In genomic region chr10:593421-593820, GRCh38 we compare ENCODE assay signal across 19 cellular contexts.
DNase-seq lines count a peak whose midpoint lies in the region; ATAC-seq and TF ChIP-seq lines count a peak whose summit lies in the region.
"Had no signal": no experiment of that assay in that cellular context is flagged by ENCODE, and none has a peak within 500 bp of the region (broad histone marks: within the 10 kb centered on the region; RNA-seq: fewer than 3 reads in every experiment).

No MANE protein-coding gene starts in this region.

- 78 to 95% (median 85%) methylated on average over 15 of the region's 15 CpGs for WGBS in heart left ventricle, 4 donors
- 82 to 85% methylated on average over 9 to 14 of the region's 15 CpGs for WGBS in body of pancreas, 2 donors
- 44 to 75% (median 51%) methylated on average over 15 of the region's 15 CpGs for WGBS in stomach, 5 donors

- TF ChIP-seq CTCF in heart left ventricle (IDR thresholded peaks at IDR 0.05) (no peak), body of pancreas (IDR thresholded peaks at IDR 0.05) (no peak), nephron progenitor cell (IDR thresholded peaks at IDR 0.05) (no peak), stomach (IDR thresholded peaks at IDR 0.05) (no peak)

- H3K9me3 ChIP-seq in heart left ventricle (no peaks in the 10 kb centered on the region), body of pancreas (no peaks in the 10 kb centered on the region), stomach (no peaks in the 10 kb centered on the region)
- H3K9me3 ChIP-seq: HAP-1 had no signal

- POLR2A ChIA-PET in activated CD4-positive, alpha-beta T cell treated with anti-CD3 and anti-CD28 coated beads for 36 hours (lab: Charles Lee), result no interaction called here

- H3K4me3 ChIP-seq in heart left ventricle (peak overlapping the region in 3 of 12 donors; percentile 2 to 12 (median 12)), body of pancreas (no peak overlapping the region), stomach (peak overlapping the region in 3 of 4 donors; percentile 1 to 20 (median 16))
- H3K4me3 ChIP-seq: HAP-1 had no signal

- DNase-seq in heart left ventricle (no peak), Right ventricle myocardium inferior (ENCODE audit: missing footprints) (no peak), body of pancreas (no peak), nephron progenitor cell (no peak), stomach (no peak)
- DNase-seq in activated CD4-positive, alpha-beta T cell treated with anti-CD3 and anti-CD28 coated beads for 36 hours, result no peak
- DNase-seq: Calu3; CD4-positive, alpha-beta memory T cell; DMS79 treated with DMSO at 0.1 percent for 48 hours; KBM-7; MV-4-11; NCI-H1417 treated with DMSO at 0.1 percent for 48 hours; NCI-H2081; NCI-H510A; NCI-H82 had no signal

- peaks cover 0 to 37% (median 12%) of the 10 kb centered on the region in 12 donors for H3K4me1 ChIP-seq in heart left ventricle
- peaks cover 10% of the 10 kb centered on the region for H3K4me1 ChIP-seq in body of pancreas
- peaks cover 7 to 33% (median 21%) of the 10 kb centered on the region in 4 donors for H3K4me1 ChIP-seq in stomach
- H3K4me1 ChIP-seq: HAP-1 had no signal

- peak overlapping the region in 9 of 12 donors; percentile 4 to 68 (median 35) for H3K27ac ChIP-seq in heart left ventricle
- H3K27ac ChIP-seq in body of pancreas, result peak overlapping the region; percentile 24 to 58 (median 35)
- peak overlapping the region; percentile 11 to 73 (median 65) for H3K27ac ChIP-seq in stomach
- H3K27ac ChIP-seq: 22Rv1 had no signal

- TF ChIP-seq POLR2A in heart left ventricle (IDR thresholded peaks at IDR 0.05) (no peak), body of pancreas (IDR thresholded peaks at IDR 0.05) (no peak), stomach (IDR thresholded peaks at IDR 0.05) (no peak)

- no peaks in the 10 kb centered on the region for H3K9me3 Mint-ChIP-seq in nephron progenitor cell
- H3K9me3 Mint-ChIP-seq in activated CD4-positive, alpha-beta T cell treated with anti-CD3 and anti-CD28 coated beads for 36 hours (ENCODE audit: low read depth), result no peaks in the 10 kb centered on the region
- H3K9me3 Mint-ChIP-seq: CD4-positive, alpha-beta memory T cell had no signal

- no peaks in the 10 kb centered on the region for H3K27me3 ChIP-seq in heart left ventricle
- no peaks in the 10 kb centered on the region for H3K27me3 ChIP-seq in body of pancreas
- H3K27me3 ChIP-seq in stomach, result no peaks in the 10 kb centered on the region

- peaks cover 10% of the 10 kb centered on the region for H3K36me3 Mint-ChIP-seq in nephron progenitor cell (ENCODE audit: low read depth)
- H3K36me3 Mint-ChIP-seq in activated CD4-positive, alpha-beta T cell treated with anti-CD3 and anti-CD28 coated beads for 36 hours (ENCODE audit: low read depth), result no peaks in the 10 kb centered on the region
- H3K36me3 Mint-ChIP-seq: CD4-positive, alpha-beta memory T cell had no signal

- CTCF ChIA-PET in activated CD4-positive, alpha-beta T cell treated with anti-CD3 and anti-CD28 coated beads for 36 hours (lab: Charles Lee), result no interaction called here

- H3K27ac Mint-ChIP-seq in nephron progenitor cell, result peak overlapping the region; percentile 39
- no peak overlapping the region for H3K27ac Mint-ChIP-seq in activated CD4-positive, alpha-beta T cell treated with anti-CD3 and anti-CD28 coated beads for 36 hours
- H3K27ac Mint-ChIP-seq: CD4-positive, alpha-beta memory T cell had no signal

- peaks cover 3% of the 10 kb centered on the region for H3K27me3 Mint-ChIP-seq in nephron progenitor cell (ENCODE audit: low read depth, poor library complexity)
- no peaks in the 10 kb centered on the region for H3K27me3 Mint-ChIP-seq in activated CD4-positive, alpha-beta T cell treated with anti-CD3 and anti-CD28 coated beads for 36 hours

- H3K4me3 Mint-ChIP-seq in nephron progenitor cell, result no peak overlapping the region
- no peak overlapping the region for H3K4me3 Mint-ChIP-seq in activated CD4-positive, alpha-beta T cell treated with anti-CD3 and anti-CD28 coated beads for 36 hours
- H3K4me3 Mint-ChIP-seq: CD4-positive, alpha-beta memory T cell had no signal

- intact Hi-C loops in heart left ventricle (cut with DNase I) (loop anchor here in 1 of 10 donors (5.0 kb wide), 1 partner anchor 194 kb away; no protein-coding TSS in a partner anchor), Right ventricle myocardium inferior (cut with DNase I) (no loop called here), body of pancreas (cut with DNase I) (no loop called here), stomach (cut with DNase I; ENCODE audit: low total_unique reads) (no loop called here)
- intact Hi-C loops in activated CD4-positive, alpha-beta T cell treated with anti-CD3 and anti-CD28 coated beads for 36 hours (cut with DNase I, micrococcal nuclease), result no loop called here

- H3K4me1 Mint-ChIP-seq in nephron progenitor cell, result peaks cover 70% of the 10 kb centered on the region
- H3K4me1 Mint-ChIP-seq in activated CD4-positive, alpha-beta T cell treated with anti-CD3 and anti-CD28 coated beads for 36 hours, result no peaks in the 10 kb centered on the region
- H3K4me1 Mint-ChIP-seq: CD4-positive, alpha-beta memory T cell had no signal

- ATAC-seq in heart left ventricle, result peak in 1 of 4 donors; percentile 4
- ATAC-seq in Right ventricle myocardium inferior, result no peak
- ATAC-seq in body of pancreas, result peak; percentile 10
- no peak for ATAC-seq in GM18502 (IDR thresholded peaks at IDR 0.05; ENCODE audit: poor library complexity, unreplicated experiment)
- no peak for ATAC-seq in activated CD4-positive, alpha-beta T cell treated with anti-CD3 and anti-CD28 coated beads for 36 hours
- no peak for ATAC-seq in HG03520 (IDR thresholded peaks at IDR 0.05; ENCODE audit: unreplicated experiment)

- H3K36me3 ChIP-seq in heart left ventricle (no peaks in the 10 kb centered on the region), body of pancreas (replicated peaks in 1 of 2; ENCODE audit: insufficient read depth in 1 of 2, low read depth in 2 of 2) (no peaks in the 10 kb centered on the region), stomach (no peaks in the 10 kb centered on the region)
- H3K36me3 ChIP-seq: HAP-1 had no signal

- no peak for TF ChIP-seq EP300 in stomach (IDR thresholded peaks at IDR 0.05)

Comparison
In these comparisons a context has a peak if more than half of its experiments do, and no peak if none do; other contexts are left out.
1. H3K4me3 ChIP-seq: peak in stomach (3 of 4); none in body of pancreas (0 of 2).
2. Peak in every context shown above with its lines, with median percentiles within 50 percentile points of each other: H3K27ac ChIP-seq.